ENCODE assay signal across 35 cellular contexts in genomic region chr19:49596407-49596806, GRCh38.
"Had no signal": no experiment of that assay in that cellular context is flagged by ENCODE, and none has a peak within 500 bp of the region (broad histone marks: within the 10 kb centered on the region; RNA-seq: fewer than 3 reads in every experiment).

No MANE protein-coding gene starts in this region.

- DNase-seq: activated B cell treated with CpG ODN at 0.5 μM for 24 hours; activated CD4-positive, alpha-beta T cell treated with anti-CD3 and anti-CD28 coated beads for 48 hours; activated CD4-positive, alpha-beta T cell treated with anti-CD3 and anti-CD28 coated beads, Interleukin-2, amount 50 U/mL, for 1 hour; activated CD4-positive, alpha-beta T cell treated with anti-CD3 and anti-CD28 coated beads, Interleukin-2, amount 50 U/mL, for 48 hours; activated CD8-positive, alpha-beta memory T cell treated with anti-CD3 and anti-CD28 coated beads for 24 hours; activated CD8-positive, alpha-beta memory T cell treated with anti-CD3 and anti-CD28 coated beads, Interleukin-2, amount 50 U/mL, for 4 hours; activated CD8-positive, alpha-beta T cell treated with anti-CD3 and anti-CD28 coated beads for 36 hours; activated effector memory CD4-positive, alpha-beta T cell treated with anti-CD3 and anti-CD28 coated beads, Interleukin-2, amount 50 U/mL, for 16 hours; activated naive CD4-positive, alpha-beta T cell treated with anti-CD3 and anti-CD28 coated beads for 36 hours; activated naive CD8-positive, alpha-beta T cell treated with anti-CD3 and anti-CD28 coated beads for 36 hours; activated naive CD8-positive, alpha-beta T cell treated with anti-CD3 and anti-CD28 coated beads, Interleukin-2, amount 50 U/mL, for 24 hours; activated T-cell treated with anti-CD3 and anti-CD28 coated beads, Interleukin-2, amount 50 U/mL, for 1 hour; activated T-cell treated with anti-CD3 and anti-CD28 coated beads, Interleukin-2, amount 50 U/mL, for 48 hours; amygdala; aorta; body of pancreas; cortex of kidney; dermis blood vessel endothelial cell; effector CD4-positive, alpha-beta T cell; effector memory CD8-positive, alpha-beta T cell; erythroblast; foreskin keratinocyte; gastrocnemius medialis; glutamatergic neuron; heart left ventricle; T-helper 17 cell; T1000; WERI-Rb-1 had no signal

- H3K27me3 ChIP-seq: adrenal gland, body of pancreas, esophagus muscularis mucosa, foreskin keratinocyte, gastrocnemius medialis, heart left ventricle had no signal

- H3K4me3 ChIP-seq: adrenal gland, body of pancreas, esophagus muscularis mucosa, gastrocnemius medialis, heart left ventricle had no signal

- H3K27ac Mint-ChIP-seq: activated B cell treated with CpG ODN at 0.5 μM for 24 hours; activated CD8-positive, alpha-beta T cell treated with anti-CD3 and anti-CD28 coated beads for 36 hours; activated naive CD4-positive, alpha-beta T cell treated with anti-CD3 and anti-CD28 coated beads for 36 hours; activated naive CD4-positive, alpha-beta T cell treated with anti-CD3 and anti-CD28 coated beads, Interleukin-2, amount 50 U/mL, for 24 hours; activated naive CD8-positive, alpha-beta T cell treated with anti-CD3 and anti-CD28 coated beads for 36 hours; activated naive CD8-positive, alpha-beta T cell treated with anti-CD3 and anti-CD28 coated beads, Interleukin-2, amount 50 U/mL, for 24 hours; activated T-helper 1 cell treated with anti-CD3 and anti-CD28 coated beads, Interleukin-12 subunit alpha, Interleukin-12 subunit beta, Interleukin-2, Interleukin-4 antibody, amounts not matched to agents 30 ng/mL and 10 ng/mL and 1 ng/mL, durations not matched to agents 14 hours and 24 hours and 36 hours; activated T-helper 2 cell treated with anti-CD3 and anti-CD28 coated beads, Interferon-gamma antibody, Interleukin-2, Interleukin-4, amounts not matched to agents 10 μg/mL and 5 μg/mL and 100 μg/mL, durations not matched to agents 14 hours and 24 hours and 36 hours; effector memory CD8-positive, alpha-beta T cell; T-helper 17 cell; T-helper 2 cell treated with Interferon-gamma antibody and Interleukin-4, amounts not matched to agents 5 μg/mL and 100 μg/mL, for 36 hours had no signal

- H3K4me3 Mint-ChIP-seq: activated B cell treated with CpG ODN at 0.5 μM for 24 hours; activated CD8-positive, alpha-beta T cell treated with anti-CD3 and anti-CD28 coated beads for 36 hours; activated naive CD4-positive, alpha-beta T cell treated with anti-CD3 and anti-CD28 coated beads for 36 hours; activated naive CD4-positive, alpha-beta T cell treated with anti-CD3 and anti-CD28 coated beads, Interleukin-2, amount 50 U/mL, for 24 hours; activated naive CD8-positive, alpha-beta T cell treated with anti-CD3 and anti-CD28 coated beads for 36 hours; activated naive CD8-positive, alpha-beta T cell treated with anti-CD3 and anti-CD28 coated beads, Interleukin-2, amount 50 U/mL, for 24 hours; activated T-helper 1 cell treated with anti-CD3 and anti-CD28 coated beads, Interleukin-12 subunit alpha, Interleukin-12 subunit beta, Interleukin-2, Interleukin-4 antibody, amounts not matched to agents 30 ng/mL and 10 ng/mL and 1 ng/mL, durations not matched to agents 14 hours and 24 hours and 36 hours; effector memory CD8-positive, alpha-beta T cell; T-helper 17 cell; T-helper 2 cell treated with Interferon-gamma antibody and Interleukin-4, amounts not matched to agents 5 μg/mL and 100 μg/mL, for 36 hours had no signal

- H3K27me3 Mint-ChIP-seq: activated B cell treated with CpG ODN at 0.5 μM for 24 hours; activated CD8-positive, alpha-beta T cell treated with anti-CD3 and anti-CD28 coated beads for 36 hours; activated naive CD4-positive, alpha-beta T cell treated with anti-CD3 and anti-CD28 coated beads, Interleukin-2, amount 50 U/mL, for 24 hours; activated naive CD8-positive, alpha-beta T cell treated with anti-CD3 and anti-CD28 coated beads for 36 hours; activated naive CD8-positive, alpha-beta T cell treated with anti-CD3 and anti-CD28 coated beads, Interleukin-2, amount 50 U/mL, for 24 hours; effector memory CD8-positive, alpha-beta T cell; T-helper 17 cell had no signal

- H3K9me3 Mint-ChIP-seq: activated B cell treated with CpG ODN at 0.5 μM for 24 hours; activated CD8-positive, alpha-beta T cell treated with anti-CD3 and anti-CD28 coated beads for 36 hours; activated naive CD4-positive, alpha-beta T cell treated with anti-CD3 and anti-CD28 coated beads for 36 hours; activated naive CD4-positive, alpha-beta T cell treated with anti-CD3 and anti-CD28 coated beads, Interleukin-2, amount 50 U/mL, for 24 hours; activated naive CD8-positive, alpha-beta T cell treated with anti-CD3 and anti-CD28 coated beads for 36 hours; activated naive CD8-positive, alpha-beta T cell treated with anti-CD3 and anti-CD28 coated beads, Interleukin-2, amount 50 U/mL, for 24 hours; activated T-helper 1 cell treated with anti-CD3 and anti-CD28 coated beads, Interleukin-12 subunit alpha, Interleukin-12 subunit beta, Interleukin-2, Interleukin-4 antibody, amounts not matched to agents 30 ng/mL and 10 ng/mL and 1 ng/mL, durations not matched to agents 14 hours and 24 hours and 36 hours; activated T-helper 2 cell treated with anti-CD3 and anti-CD28 coated beads, Interferon-gamma antibody, Interleukin-2, Interleukin-4, amounts not matched to agents 10 μg/mL and 5 μg/mL and 100 μg/mL, durations not matched to agents 14 hours and 24 hours and 36 hours; effector memory CD8-positive, alpha-beta T cell; T-helper 2 cell treated with Interferon-gamma antibody and Interleukin-4, amounts not matched to agents 5 μg/mL and 100 μg/mL, for 36 hours had no signal

- H3K9me3 ChIP-seq: adrenal gland, body of pancreas, esophagus muscularis mucosa, gastrocnemius medialis, heart left ventricle had no signal

- ATAC-seq: activated CD4-positive, CD25-positive, alpha-beta regulatory T cell treated with anti-CD3 and anti-CD28 coated beads, Interleukin-2, amount 50 U/mL, for 24 hours; activated CD8-positive, alpha-beta T cell treated with anti-CD3 and anti-CD28 coated beads for 36 hours; activated naive CD8-positive, alpha-beta T cell treated with anti-CD3 and anti-CD28 coated beads, Interleukin-2, amount 50 U/mL, for 24 hours; body of pancreas; effector memory CD8-positive, alpha-beta T cell; foreskin keratinocyte; gastrocnemius medialis; heart left ventricle; T-helper 17 cell had no signal

- H3K27ac ChIP-seq: adrenal gland, body of pancreas, esophagus muscularis mucosa, foreskin keratinocyte, heart left ventricle, WERI-Rb-1 had no signal
